In genomic region chr1:63643926-63644325, GRCh38 we compare ENCODE assay signal across 16 cellular contexts. TPM values are rescaled to one million over a fixed set of nuclear protein-coding genes. Genes with fewer than 3 reads are reported as not detected.
DNase-seq lines count a peak whose midpoint lies in the region; FAIRE-seq and TF ChIP-seq lines count a peak whose summit lies in the region.
"Had no signal": no experiment of that assay in that cellular context is flagged by ENCODE, and none has a peak within 500 bp of the region (broad histone marks: within the 10 kb centered on the region; RNA-seq: fewer than 3 reads in every experiment).

No MANE protein-coding gene starts in this region.

- H3K4me3 ChIP-seq in small intestine (ENCODE audit: low read depth in 1 of 2, low read length in 2 of 2) (no peak overlapping the region), MG63 (no peak overlapping the region), transverse colon (no peak overlapping the region)
- H3K4me3 ChIP-seq: K562 had no signal

- peaks cover 43% of the 10 kb centered on the region for H3K36me3 Mint-ChIP-seq in activated CD4-positive, alpha-beta memory T cell treated with anti-CD3 and anti-CD28 coated beads, Interleukin-2, amount 10 ng/mL, durations not matched to agents 7 days and 5 days (ENCODE audit: low read depth)

- no peak overlapping the region for H3K4me3 Mint-ChIP-seq in activated CD4-positive, alpha-beta memory T cell treated with anti-CD3 and anti-CD28 coated beads, Interleukin-2, amount 10 ng/mL, durations not matched to agents 7 days and 5 days
- H3K4me3 Mint-ChIP-seq: CD4-positive, alpha-beta T cell; central memory CD8-positive, alpha-beta T cell had no signal

- CTCF ChIA-PET in activated CD4-positive, alpha-beta memory T cell treated with anti-CD3 and anti-CD28 coated beads, Interleukin-2, amount 10 ng/mL, durations not matched to agents 7 days and 5 days (lab: Charles Lee), result no interaction called here

- intact Hi-C loops in transverse colon (cut with DNase I; ENCODE audit: low total_unique reads), result no loop called here

- no peaks in the 10 kb centered on the region for H3K27me3 Mint-ChIP-seq in activated CD4-positive, alpha-beta memory T cell treated with anti-CD3 and anti-CD28 coated beads, Interleukin-2, amount 10 ng/mL, durations not matched to agents 7 days and 5 days
- H3K27me3 Mint-ChIP-seq: CD4-positive, alpha-beta T cell; central memory CD8-positive, alpha-beta T cell had no signal

- no peak for TF ChIP-seq POLR2A in transverse colon (IDR thresholded peaks at IDR 0.05)

- H3K27ac ChIP-seq in small intestine (ENCODE audit: low read depth in 1 of 2, low read length in 1 of 2) (no peak overlapping the region), transverse colon (peak overlapping the region in 1 of 4 donors; percentile 11)

- H3K4me1 ChIP-seq in small intestine (ENCODE audit: control insufficient read depth in 2 of 2, insufficient read depth in 1 of 2, low read depth in 1 of 2, low read length in 1 of 2) (peaks cover 9 to 17% of the 10 kb centered on the region in 2 donors), transverse colon (peaks cover 3 to 39% (median 10%) of the 10 kb centered on the region in 4 donors)

- TF ChIP-seq EP300 in transverse colon (IDR thresholded peaks at IDR 0.05; ENCODE audit: low read depth), result no peak

- no peaks in the 10 kb centered on the region for H3K9me3 Mint-ChIP-seq in activated CD4-positive, alpha-beta memory T cell treated with anti-CD3 and anti-CD28 coated beads, Interleukin-2, amount 10 ng/mL, durations not matched to agents 7 days and 5 days
- H3K9me3 Mint-ChIP-seq: CD4-positive, alpha-beta T cell; central memory CD8-positive, alpha-beta T cell had no signal

- DNase-seq in NCI-H1694 (lab: John Stamatoyannopoulos, UW) (peak; percentile 36), RPMI8226 (peak; percentile 60), iPS-NIHi11 (ENCODE audit: low spot score) (peak; percentile 26), small intestine (peak; percentile 54), MG63 (no peak), transverse colon (no peak)
- DNase-seq in activated CD4-positive, alpha-beta memory T cell treated with anti-CD3 and anti-CD28 coated beads, Interleukin-2, amount 10 ng/mL, durations not matched to agents 7 days and 5 days, result no peak
- DNase-seq: activated CD4-positive, alpha-beta T cell treated with anti-CD3 and anti-CD28 coated beads for 4 hours; activated gamma-delta T cell; CD4-positive, alpha-beta T cell; kidney; NCI-H748 treated with DMSO at 0.1 percent for 48 hours; stimulated activated naive CD4-positive, alpha-beta T cell treated with Interleukin-2 at 50 U/mL for 16 hours; SW 1271 had no signal

- TF ChIP-seq CTCF in transverse colon (IDR thresholded peaks at IDR 0.05), result no peak

- FAIRE-seq in small intestine (lab: Jason Lieb, UNC), result no peak
- FAIRE-seq: K562, kidney had no signal

- in situ Hi-C loops in transverse colon (cut with MboI; ENCODE audit: low pct_ligation_motif_present in 1 of 4, low pct_unique_long_range_greater_than_20kb in 1 of 4, low sequenced_read_pairs in 3 of 4), result no loop called here

- WGBS in small intestine, 3 donors, result 9 to 54% (median 34%) methylated on average over 3 of the region's 3 CpGs
- 35 to 58% methylated on average over 2 to 3 of the region's 3 CpGs for WGBS in transverse colon (ENCODE audit: low coverage in 1 of 2), 2 donors

- POLR2A ChIA-PET in activated CD4-positive, alpha-beta memory T cell treated with anti-CD3 and anti-CD28 coated beads, Interleukin-2, amount 10 ng/mL, durations not matched to agents 7 days and 5 days (lab: Charles Lee), result no interaction called here

- H3K9me3 ChIP-seq in small intestine (ENCODE audit: control insufficient read depth, low read depth) (no peaks in the 10 kb centered on the region), MG63 (no peaks in the 10 kb centered on the region), transverse colon (no peaks in the 10 kb centered on the region)

- peaks cover 5% of the 10 kb centered on the region for H3K4me1 Mint-ChIP-seq in activated CD4-positive, alpha-beta memory T cell treated with anti-CD3 and anti-CD28 coated beads, Interleukin-2, amount 10 ng/mL, durations not matched to agents 7 days and 5 days
- H3K4me1 Mint-ChIP-seq: central memory CD8-positive, alpha-beta T cell had no signal

- H3K27me3 ChIP-seq in small intestine (ENCODE audit: control insufficient read depth in 2 of 2, insufficient read depth in 2 of 2, low read length in 2 of 2) (no peaks in the 10 kb centered on the region), MG63 (no peaks in the 10 kb centered on the region), transverse colon (no peaks in the 10 kb centered on the region)

- H3K36me3 ChIP-seq in small intestine (ENCODE audit: control insufficient read depth in 2 of 2, insufficient read depth in 2 of 2, low read length in 2 of 2) (peaks cover 4 to 7% of the 10 kb centered on the region in 2 donors), MG63 (no peaks in the 10 kb centered on the region), transverse colon (no peaks in the 10 kb centered on the region)

- H3K27ac Mint-ChIP-seq in activated CD4-positive, alpha-beta memory T cell treated with anti-CD3 and anti-CD28 coated beads, Interleukin-2, amount 10 ng/mL, durations not matched to agents 7 days and 5 days, result no peak overlapping the region
- H3K27ac Mint-ChIP-seq: CD4-positive, alpha-beta T cell had no signal

RNA-seq across cellular contexts. Expression of gene PGM1, which starts 50.7 kb away (rescaled TPM):
- polyA plus RNA-seq in small intestine, result 10 to 100 TPM; 43.0 to 88.8 (median 60.8) TPM
- 15.9 and 19.8 TPM in 2 replicates for total RNA-seq in MG63 (2014; rRNA removed; shearing (Covaris generic); ENCODE audit: low replicate concordance)
- total RNA-seq in activated CD4-positive, alpha-beta memory T cell treated with anti-CD3 and anti-CD28 coated beads, Interleukin-2, amount 10 ng/mL, durations not matched to agents 7 days and 5 days, result 10 to 100 TPM; 32.8 to 34.5 TPM
- total RNA-seq in transverse colon, result 100 to 1,000 TPM in 2 of 4 donors, 10 to 100 TPM in 2; 45.0 to 144 (median 103) TPM

Comparison
In these comparisons a context has a peak if more than half of its experiments do, and no peak if none do; other contexts are left out.
1. DNase-seq: peak in NCI-H1694 (single experiment), RPMI8226 (single experiment), iPS-NIHi11 (single experiment) and small intestine (single experiment); none in MG63 (single experiment), activated CD4-positive, alpha-beta memory T cell treated with anti-CD3 and anti-CD28 coated beads, Interleukin-2, amount 10 ng/mL, durations not matched to agents 7 days and 5 days (single experiment) and transverse colon (single experiment).